ENCODE assay signal across 8 cellular contexts in the genomic region with DNA sequence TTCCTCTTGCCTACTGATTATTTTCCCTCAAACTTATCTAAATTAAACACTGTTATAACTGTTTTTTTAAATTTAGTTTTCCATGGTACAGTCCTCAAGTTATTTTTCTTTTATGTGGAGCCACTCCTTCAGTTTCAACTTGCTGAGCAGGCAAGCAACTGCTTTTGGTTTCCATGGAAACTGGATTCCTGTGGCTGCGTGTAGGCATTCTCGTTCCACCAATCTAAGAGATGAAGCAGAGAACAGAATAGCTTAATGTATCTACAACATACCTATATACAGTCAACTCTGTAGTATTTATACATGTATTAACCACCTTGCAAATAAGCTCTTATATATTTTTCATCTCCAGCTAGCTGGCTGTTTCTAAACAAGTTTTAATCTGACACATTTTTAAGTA.
DNase-seq lines count a peak whose midpoint lies in the region; ATAC-seq and TF ChIP-seq lines count a peak whose summit lies in the region.

No MANE protein-coding gene starts in this region.

- peaks cover 0 to 6% of the 10 kb centered on the region in 2 experiments for H3K4me1 ChIP-seq in neutrophil (ENCODE audit: control insufficient read depth in 1 of 2, insufficient read depth in 1 of 2, low read depth in 1 of 2, low read length in 1 of 2)

- no peak for TF ChIP-seq CTCF in neutrophil (IDR thresholded peaks at IDR 0.05)

- no peaks in the 10 kb centered on the region for H3K27me3 ChIP-seq in neutrophil

- H3K27me3 Mint-ChIP-seq in dendritic cell treated with granulocyte-macrophage colony-stimulating factor and Interleukin-4, amounts not matched to agents 40 ng/mL and 50 ng/mL, for 4 days = no peaks in the 10 kb centered on the region

- H3K4me3 Mint-ChIP-seq in dendritic cell treated with granulocyte-macrophage colony-stimulating factor and Interleukin-4, amounts not matched to agents 40 ng/mL and 50 ng/mL, for 4 days = no peak overlapping the region

- H3K4me3 ChIP-seq in neutrophil (ENCODE audit: low read depth in 1 of 2, low read length in 1 of 2) = no peak overlapping the region

- ATAC-seq in HG02798 (IDR thresholded peaks at IDR 0.05; ENCODE audit: poor library complexity, unreplicated experiment) = no peak

- intact Hi-C loops in dendritic cell treated with granulocyte-macrophage colony-stimulating factor and Interleukin-4, amounts not matched to agents 40 ng/mL and 50 ng/mL, for 4 days (cut with micrococcal nuclease) = no loop called here

- peaks cover 10% of the 10 kb centered on the region for H3K36me3 ChIP-seq in neutrophil

- H3K27ac Mint-ChIP-seq in dendritic cell treated with granulocyte-macrophage colony-stimulating factor and Interleukin-4, amounts not matched to agents 40 ng/mL and 50 ng/mL, for 4 days = peak overlapping the region; percentile 61

- peak overlapping the region; percentile 19 for H3K27ac ChIP-seq in neutrophil

- DNase-seq in DMS114 treated with DMSO at 0.1 percent for 48 hours (lab: John Stamatoyannopoulos, UW; ENCODE audit: unreplicated experiment) (peak; percentile 14), NCI-H1694 treated with DMSO at 0.1 percent for 48 hours (lab: John Stamatoyannopoulos, UW) (peak; percentile 29), globus pallidus (ENCODE audit: low spot score) (no peak), 8988T (no peak), cerebellar nuclear complex (lab: John Stamatoyannopoulos, UW) (no peak)

- no peaks in the 10 kb centered on the region for H3K9me3 ChIP-seq in neutrophil

- no peaks in the 10 kb centered on the region for H3K9me3 Mint-ChIP-seq in dendritic cell treated with granulocyte-macrophage colony-stimulating factor and Interleukin-4, amounts not matched to agents 40 ng/mL and 50 ng/mL, for 4 days

- peaks cover 40% of the 10 kb centered on the region for H3K36me3 Mint-ChIP-seq in dendritic cell treated with granulocyte-macrophage colony-stimulating factor and Interleukin-4, amounts not matched to agents 40 ng/mL and 50 ng/mL, for 4 days (ENCODE audit: low read depth)

- H3K4me1 Mint-ChIP-seq in dendritic cell treated with granulocyte-macrophage colony-stimulating factor and Interleukin-4, amounts not matched to agents 40 ng/mL and 50 ng/mL, for 4 days (ENCODE audit: low read depth) = peaks cover 40% of the 10 kb centered on the region

Comparison
In these comparisons a context has a peak if more than half of its experiments do, and no peak if none do; other contexts are left out.
1. DNase-seq: peak in DMS114 treated with DMSO at 0.1 percent for 48 hours (single experiment) and NCI-H1694 treated with DMSO at 0.1 percent for 48 hours (single experiment); none in globus pallidus (single experiment), 8988T (single experiment) and cerebellar nuclear complex (0 of 2).